Comparison of ENCODE assay signal across 7 cellular contexts in genomic region chr4:145939241-145939640, GRCh38. TPM values are rescaled to one million over a fixed set of nuclear protein-coding genes. Genes with fewer than 3 reads are reported as not detected.
A peak's percentile ranks its signal among the peaks of the same experiment; 100 is the strongest.
DNase-seq lines count a peak whose midpoint lies in the region; ATAC-seq, FAIRE-seq and TF ChIP-seq lines count a peak whose summit lies in the region.

No MANE protein-coding gene starts in this region.

- peak; percentile 77 for FAIRE-seq in GM12892 (lab: Jason Lieb, UNC)

- POLR2A ChIA-PET in HEK293T (lab: Yijun Ruan, JAX) = interaction anchor here (0.7 to 1.6 kb wide), 3 partner anchors 9 to 268 kb away, joined by 3 to 6 read pairs (median 4); no protein-coding TSS in a partner anchor

- H3K9me3 ChIP-seq in SJCRH30 (replicated peaks) (no peaks in the 10 kb centered on the region), skeletal muscle satellite cell (replicated peaks; ENCODE audit: low read length) (no peaks in the 10 kb centered on the region)

- peak overlapping the region; percentile 96 for H3K4me3 ChIP-seq in SJCRH30
- peak overlapping the region; percentile 83 for H3K4me3 ChIP-seq in skeletal muscle satellite cell (ENCODE audit: low read length)

- peak overlapping the region; percentile 26 for H3K27ac ChIP-seq in SJCRH30

- H3K36me3 ChIP-seq in SJCRH30 (no peaks in the 10 kb centered on the region), skeletal muscle satellite cell (ENCODE audit: insufficient read depth, low read length) (no peaks in the 10 kb centered on the region)

- no peak for DNase-seq in GM12892 (ENCODE audit: insufficient read length)
- peak in 1 of 2 experiments; percentile 6 for DNase-seq in SJCRH30
- peak; percentile 29 for DNase-seq in fibroblast of peridontal ligament (ENCODE audit: extremely low read depth)
- DNase-seq in HEK293T (ENCODE audit: extremely low spot score) = no peak
- DNase-seq in AML-193 (lab: John Stamatoyannopoulos, UW) = no peak

- no peak for TF ChIP-seq POLR2A in GM12892 (IDR thresholded peaks at IDR 0.05; ENCODE audit: low read depth, low read length)

- H3K4me1 ChIP-seq in SJCRH30 = peaks cover 7% of the 10 kb centered on the region; the same call in 1 of the 2 replicates
- H3K4me1 ChIP-seq in skeletal muscle satellite cell (ENCODE audit: control insufficient read depth, insufficient read depth, low read length) = peaks cover 30% of the 10 kb centered on the region

- CTCF ChIA-PET in HEK293T (lab: Yijun Ruan, JAX) = interaction anchor here (0.8 kb wide), 1 partner anchor 13 kb away, joined by 3 read pairs; no protein-coding TSS in a partner anchor

- peak overlapping the region; percentile 85 for H3K4me2 ChIP-seq in skeletal muscle satellite cell (ENCODE audit: low read length)

- no peaks in the 10 kb centered on the region for H3K27me3 ChIP-seq in SJCRH30
- H3K27me3 ChIP-seq in skeletal muscle satellite cell (ENCODE audit: control insufficient read depth, insufficient read depth, low read length) = no peaks in the 10 kb centered on the region

- peak overlapping the region; percentile 86 for H3K9ac ChIP-seq in skeletal muscle satellite cell (ENCODE audit: low read depth, low read length)

- no peak for ATAC-seq in GM21381 (IDR thresholded peaks at IDR 0.05; ENCODE audit: unreplicated experiment)

TF ChIP-seq in HEK293T, 16 proteins besides CTCF, POLR2A, EP300 and RAD21:
- TF ChIP-seq ZNF384 (IDR thresholded peaks at IDR 0.05) (no peak), NFRKB (IDR thresholded peaks at IDR 0.05) (no peak), ARNT (IDR thresholded peaks at IDR 0.05) (no peak), L3MBTL2 (conservative IDR thresholded peaks at IDR 0.05) (no peak)

RNA-seq across cellular contexts. Expression of gene ZNF827, which starts 0.6 kb away (rescaled TPM):
- polyA plus RNA-seq in GM12892 (2012; ENCODE audit: missing spikeins) = 17.9 TPM
- 10.5 and 10.7 TPM in 2 replicates for total RNA-seq in SJCRH30 (2014; rRNA removed; shearing (Covaris generic))
- 2.5 and 6.1 TPM in 2 replicates for total RNA-seq in skeletal muscle satellite cell (2012; rRNA removed)
